9 cellular contexts compared by ENCODE assay signal in genomic region chr15:68352401-68353062, GRCh38.
DNase-seq lines count a peak whose midpoint lies in the region; ATAC-seq, FAIRE-seq and TF ChIP-seq lines count a peak whose summit lies in the region.
"Had no signal": no experiment of that assay in that cellular context is flagged by ENCODE, and none has a peak within 500 bp of the region (broad histone marks: within the 10 kb centered on the region; RNA-seq: fewer than 3 reads in every experiment).

No MANE protein-coding gene starts in this region.

- H3K27me3 ChIP-seq in H1 (replicated peaks in 1 of 4; ENCODE audit: control insufficient read depth in 3 of 4, extremely low read depth in 1 of 4, insufficient read depth in 3 of 4, low read length in 3 of 4) (no peaks in the 10 kb centered on the region), osteoblast (ENCODE audit: insufficient read depth, low read length) (no peaks in the 10 kb centered on the region)
- H3K27me3 ChIP-seq: upper lobe of left lung had no signal

- H3K18ac ChIP-seq in H1 (ENCODE audit: extremely low read depth, low read length): 0 out of 2 replicates have a peak overlapping the region, but pooled peaks have one; percentile 24

- CTCF ChIA-PET in H1 (lab: Charles Lee; ENCODE audit: partially characterized antibody): interaction anchor here (0.8 to 3.6 kb wide), 12 partner anchors 9 to 157 kb away, joined by 3 to 17 read pairs (median 4); no protein-coding TSS in a partner anchor

- no peak overlapping the region for H4K5ac ChIP-seq in H1 (ENCODE audit: insufficient read length, low read depth, low read length)

- H2BK15ac ChIP-seq in H1 (ENCODE audit: low read length): no peak overlapping the region

- no peak overlapping the region for H3K56ac ChIP-seq in H1 (replicated peaks; ENCODE audit: insufficient read length, low read depth, low read length)

- H3K27ac Mint-ChIP-seq in effector memory CD8-positive, alpha-beta T cell: no peak overlapping the region

- FAIRE-seq in H1 (lab: Jason Lieb, UNC): no peak

- H2BK120ac ChIP-seq in H1 (replicated peaks; ENCODE audit: low read depth, low read length): no peak overlapping the region

- H3K4me1 ChIP-seq in H1 (replicated peaks in 1 of 4; ENCODE audit: control insufficient read depth in 3 of 4, insufficient read depth in 4 of 4, low read length in 3 of 4) (no peaks in the 10 kb centered on the region), osteoblast (ENCODE audit: insufficient read depth, low read length) (peaks cover 41% of the 10 kb centered on the region)

- 92% methylated on average over 10 of the region's 10 CpGs; no CpG with 5 or more reads in 1 of the 2 experiments for WGBS in H1 (ENCODE audit: extremely low coverage in 1 of 2, insufficient coverage in 1 of 2, insufficient read length in 1 of 2, insufficient replicate concordance in 2 of 2, low coverage in 1 of 2, low lambda C conversion rate in 2 of 2, missing lambda C conversion rate in 1 of 2), 2 experiments

- H4K91ac ChIP-seq in H1 (replicated peaks; ENCODE audit: insufficient read length, low read length): no peak overlapping the region

- no peak overlapping the region for H2AK5ac ChIP-seq in H1 (ENCODE audit: low read depth, low read length)

- no peak for ATAC-seq in effector memory CD8-positive, alpha-beta T cell (replicated peaks)

- no peak for TF ChIP-seq POLR2A in H1 (IDR thresholded peaks at IDR 0.05; ENCODE audit: control extremely low read depth in 1 of 2, low read depth in 2 of 2, low read length in 2 of 2)

- no peak overlapping the region for H2BK20ac ChIP-seq in H1 (ENCODE audit: low read length)

- H3K27me3 Mint-ChIP-seq in effector memory CD8-positive, alpha-beta T cell: peaks cover 2 to 23% of the 10 kb centered on the region in 2 donors

- H3K14ac ChIP-seq in H1 (ENCODE audit: insufficient read length): no peak overlapping the region

- no peak for TF ChIP-seq EP300 in H1 (IDR thresholded peaks at IDR 0.05; ENCODE audit: borderline replicate concordance in 1 of 2, low read depth in 2 of 2, low read length in 2 of 2)

- no peak for TF ChIP-seq RAD21 in H1 (IDR thresholded peaks at IDR 0.05 in 1 of 2, conservative IDR thresholded peaks at IDR 0.05 in 1 of 2; ENCODE audit: low read depth in 2 of 2, low read length in 2 of 2)

- H3K4me3 Mint-ChIP-seq in effector memory CD8-positive, alpha-beta T cell: no peak overlapping the region

- H3K79me1 ChIP-seq in H1 (ENCODE audit: low read depth, low read length): no peaks in the 10 kb centered on the region

- H3K4ac ChIP-seq in H1 (replicated peaks; ENCODE audit: insufficient read length, low read depth, low read length): no peak overlapping the region

- peaks cover 0 to 2% of the 10 kb centered on the region in 2 donors for H3K4me1 Mint-ChIP-seq in effector memory CD8-positive, alpha-beta T cell (ENCODE audit: low read depth in 2 of 2)

- no peak overlapping the region for H3K23ac ChIP-seq in H1 (ENCODE audit: insufficient read length)

- POLR2A ChIA-PET in H1 (lab: Charles Lee; ENCODE audit: partially characterized antibody): no interaction called here

- H2AFZ ChIP-seq in H1 (ENCODE audit: low read length) (no peak overlapping the region), osteoblast (ENCODE audit: low read length) (no peak overlapping the region)

- no peak overlapping the region for H3K9ac ChIP-seq in H1 (replicated peaks in 1 of 4; ENCODE audit: extremely low read depth in 1 of 4, low read depth in 3 of 4, low read length in 3 of 4)

- H2BK12ac ChIP-seq in H1 (ENCODE audit: low read depth, low read length): no peak overlapping the region

- H3K79me2 ChIP-seq in H1 (ENCODE audit: control insufficient read depth in 1 of 2, insufficient read depth in 2 of 2, low read length in 2 of 2): no peaks in the 10 kb centered on the region
- H3K79me2 ChIP-seq in osteoblast (ENCODE audit: insufficient read depth, low read length): no peaks in the 10 kb centered on the region

- H3K9me3 ChIP-seq in H1 (ENCODE audit: insufficient read depth in 2 of 2, low read depth in 1 of 2, low read length in 1 of 2) (peaks cover 6 to 9% of the 10 kb centered on the region in 2 experiments; a peak in 3 of 4 replicates), osteoblast (ENCODE audit: low read depth, low read length) (peaks cover 8% of the 10 kb centered on the region)

- H3K4me3 ChIP-seq in H1 (ENCODE audit: extremely low read depth in 1 of 4, insufficient read depth in 2 of 4, low read depth in 3 of 4, low read length in 4 of 4) (no peak overlapping the region), osteoblast (ENCODE audit: insufficient read depth, low read length) (no peak overlapping the region)
- H3K4me3 ChIP-seq: upper lobe of left lung had no signal

- no peak overlapping the region for H2BK5ac ChIP-seq in H1 (ENCODE audit: low read depth, low read length)

- no peaks in the 10 kb centered on the region for H4K20me1 ChIP-seq in H1 (replicated peaks in 1 of 2; ENCODE audit: control insufficient read depth in 1 of 2, insufficient read depth in 2 of 2, low read length in 2 of 2)
- peaks cover 4% of the 10 kb centered on the region for H4K20me1 ChIP-seq in osteoblast (ENCODE audit: insufficient read depth, low read length)

- H3K9me3 Mint-ChIP-seq in effector memory CD8-positive, alpha-beta T cell: no peaks in the 10 kb centered on the region

- DNase-seq in NCI-H345 (lab: John Stamatoyannopoulos, UW) (peak; percentile 4), NCI-H345 treated with DMSO at 0.1 percent for 48 hours (lab: John Stamatoyannopoulos, UW; ENCODE audit: unreplicated experiment) (no peak), T1000 (lab: John Stamatoyannopoulos, UW) (peak; percentile 84), H1 (ENCODE audit: low read depth in 1 of 2, low spot score in 2 of 2) (no peak), osteoblast (ENCODE audit: insufficient read length, low spot score, missing footprints) (no peak), NCI-H1092 treated with DMSO at 0.1 percent for 48 hours (lab: John Stamatoyannopoulos, UW) (no peak), DMS 273 treated with DMSO at 0.1 percent for 48 hours (lab: John Stamatoyannopoulos, UW) (no peak)
- no peak for DNase-seq in effector memory CD8-positive, alpha-beta T cell

- no peak overlapping the region for H4K8ac ChIP-seq in H1 (ENCODE audit: extremely low read depth, insufficient read depth, low read length)

- H3K23me2 ChIP-seq in H1 (ENCODE audit: low read depth, low read length): no peaks in the 10 kb centered on the region

- H3K4me2 ChIP-seq in H1 (ENCODE audit: insufficient read depth in 1 of 2, low read depth in 2 of 2, low read length in 2 of 2) (no peak overlapping the region), osteoblast (ENCODE audit: insufficient read depth, low read length) (peak overlapping the region; percentile 1)

- H3K27ac ChIP-seq in H1 (ENCODE audit: low read depth, low read length) (no peak overlapping the region), osteoblast (ENCODE audit: low read depth, low read length) (peak overlapping the region; percentile 98)

- H3K36me3 ChIP-seq in H1 (ENCODE audit: control insufficient read depth in 2 of 4, insufficient read depth in 4 of 4, low read length in 3 of 4) (no peaks in the 10 kb centered on the region), osteoblast (ENCODE audit: insufficient read depth, low read length) (peaks cover 67% of the 10 kb centered on the region)
- H3K36me3 ChIP-seq: upper lobe of left lung had no signal

- H3K36me3 Mint-ChIP-seq in effector memory CD8-positive, alpha-beta T cell (ENCODE audit: insufficient read depth): no peaks in the 10 kb centered on the region

- TF ChIP-seq CTCF in H1 (IDR thresholded peaks at IDR 0.05; ENCODE audit: control extremely low read depth in 1 of 3, insufficient read depth in 1 of 3, low read depth in 1 of 3, low read length in 3 of 3) (no peak), osteoblast (IDR thresholded peaks at IDR 0.05; ENCODE audit: extremely low read depth, low read depth, low read length) (no peak)

TF ChIP-seq in H1, 55 proteins besides CTCF, POLR2A, EP300 and RAD21 (continues in another document):
- TF ChIP-seq BRCA1 (IDR thresholded peaks at IDR 0.05; ENCODE audit: low read depth, low read length): no peak
- TF ChIP-seq SIX5 (IDR thresholded peaks at IDR 0.05; ENCODE audit: low read depth, low read length): no peak
- TF ChIP-seq POLR2AphosphoS5 (IDR thresholded peaks at IDR 0.05; ENCODE audit: low read depth, low read length): no peak
- no peak for TF ChIP-seq TBP (IDR thresholded peaks at IDR 0.05; ENCODE audit: low read depth, low read length)
- TF ChIP-seq GABPA (IDR thresholded peaks at IDR 0.05; ENCODE audit: borderline replicate concordance, insufficient read depth, low read length): no peak
- TF ChIP-seq KDM4A (IDR thresholded peaks at IDR 0.05; ENCODE audit: low read depth, low read length, severe bottlenecking): no peak
- no peak for TF ChIP-seq ATF3 (IDR thresholded peaks at IDR 0.05; ENCODE audit: insufficient read depth, low read depth, low read length)
- TF ChIP-seq KDM5A (IDR thresholded peaks at IDR 0.05; ENCODE audit: low read length): no peak
- no peak for TF ChIP-seq HDAC2 (IDR thresholded peaks at IDR 0.05; ENCODE audit: borderline replicate concordance in 1 of 2, low read depth in 2 of 2, low read length in 2 of 2)
- TF ChIP-seq USF2 (IDR thresholded peaks at IDR 0.05; ENCODE audit: low read length): no peak
- TF ChIP-seq ATF2 (IDR thresholded peaks at IDR 0.05; ENCODE audit: low read length): no peak
- no peak for TF ChIP-seq SRF (IDR thresholded peaks at IDR 0.05; ENCODE audit: low read depth, low read length)

Comparison
In these comparisons a context has a peak if more than half of its experiments do, and no peak if none do; other contexts are left out.
1. DNase-seq: peak in NCI-H345 (single experiment) and T1000 (single experiment); none in NCI-H345 treated with DMSO at 0.1 percent for 48 hours (single experiment), H1 (0 of 2), osteoblast (single experiment), NCI-H1092 treated with DMSO at 0.1 percent for 48 hours (single experiment), effector memory CD8-positive, alpha-beta T cell (0 of 3) and DMS 273 treated with DMSO at 0.1 percent for 48 hours (single experiment).